23 cellular contexts compared by ENCODE assay signal in the genomic region with DNA sequence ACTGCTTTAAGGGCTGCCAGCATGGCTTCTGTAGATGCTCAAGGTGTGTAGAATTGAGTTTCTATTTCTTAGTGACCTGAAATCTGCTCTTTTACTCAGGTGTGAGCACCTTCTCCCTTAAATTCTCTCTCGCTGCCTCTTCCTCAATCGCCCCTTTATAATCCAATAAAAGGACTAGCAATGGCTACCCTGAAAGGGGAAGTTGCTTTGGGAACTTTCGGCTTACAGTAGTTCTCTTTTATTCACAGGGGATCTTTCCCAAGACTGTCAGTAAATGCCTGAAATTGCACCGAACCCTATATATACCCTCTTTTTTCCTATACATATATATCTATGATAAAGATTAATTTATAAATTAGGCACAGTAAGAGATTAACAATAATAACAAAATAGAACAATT.
"Had no signal": no experiment of that assay in that cellular context is flagged by ENCODE, and none has a peak within 500 bp of the region (broad histone marks: within the 10 kb centered on the region; RNA-seq: fewer than 3 reads in every experiment).

No MANE protein-coding gene starts in this region.

- H3K4me1 ChIP-seq: gastroesophageal sphincter, pancreas, right lobe of liver, tibial nerve, uterus had no signal

- H3K4me3 ChIP-seq: body of pancreas, cardiac muscle cell, gastroesophageal sphincter, heart left ventricle, pancreas, right lobe of liver, skin epidermis, tibial nerve, uterus had no signal

- DNase-seq: activated CD4-positive, alpha-beta T cell treated with anti-CD3 and anti-CD28 coated beads, Interleukin-2, amount 10 ng/mL, durations not matched to agents 7 days and 5 days; activated CD4-positive, CD25-positive, alpha-beta regulatory T cell treated with anti-CD3 and anti-CD28 coated beads, Interleukin-2, amount 50 U/mL, for 72 hours; activated CD8-positive, alpha-beta memory T cell treated with anti-CD3 and anti-CD28 coated beads, Interleukin-2, amount 10 ng/mL, durations not matched to agents 7 days and 5 days; activated CD8-positive, alpha-beta T cell treated with anti-CD3 and anti-CD28 coated beads for 36 hours; activated effector memory CD4-positive, alpha-beta T cell treated with anti-CD3 and anti-CD28 coated beads, Interleukin-2, amount 50 U/mL, for 16 hours; activated naive CD4-positive, alpha-beta T cell treated with anti-CD3 and anti-CD28 coated beads, Interleukin-2, amount 50 U/mL, for 16 hours; activated T-cell treated with anti-CD3 and anti-CD28 coated beads for 4 hours; anterior cingulate cortex; body of pancreas; heart left ventricle; islet precursor cell; left cardiac atrium; nephron progenitor cell; pancreas; right lobe of liver; stimulated activated CD4-positive, alpha-beta T cell treated with anti-CD3 and anti-CD28 coated beads, Interleukin-1b, Interleukin-23, amount 100 ng/mL, for 48 hours; uterus; WERI-Rb-1 had no signal

- H3K27ac ChIP-seq: body of pancreas, cardiac muscle cell, epithelial cell of prostate, gastroesophageal sphincter, heart left ventricle, pancreas, right lobe of liver, skin epidermis, tibial nerve, uterus, WERI-Rb-1 had no signal

- H3K36me3 ChIP-seq: cardiac muscle cell, gastroesophageal sphincter, heart left ventricle, pancreas, right lobe of liver, tibial nerve, uterus, WERI-Rb-1 had no signal

- ATAC-seq: activated CD8-positive, alpha-beta memory T cell treated with anti-CD3 and anti-CD28 coated beads, Interleukin-2, amount 10 ng/mL, durations not matched to agents 7 days and 5 days; activated CD8-positive, alpha-beta T cell treated with anti-CD3 and anti-CD28 coated beads for 36 hours; body of pancreas; gastroesophageal sphincter; heart left ventricle; left cardiac atrium had no signal

- H3K9me3 ChIP-seq: body of pancreas, pancreas, right lobe of liver, tibial nerve, uterus had no signal

- H3K27me3 ChIP-seq: body of pancreas, cardiac muscle cell, gastroesophageal sphincter, heart left ventricle, pancreas, right lobe of liver, tibial nerve, uterus had no signal
